15 cellular contexts compared by ENCODE assay signal in genomic region chr11:134499990-134500389, GRCh38.
DNase-seq lines count a peak whose midpoint lies in the region; ATAC-seq and TF ChIP-seq lines count a peak whose summit lies in the region.
"Had no signal": no experiment of that assay in that cellular context is flagged by ENCODE, and none has a peak within 500 bp of the region (broad histone marks: within the 10 kb centered on the region; RNA-seq: fewer than 3 reads in every experiment).

No MANE protein-coding gene starts in this region.

- no peak overlapping the region for H4K8ac ChIP-seq in neuronal stem cell (ENCODE audit: low read depth, low read length)

- no peak for TF ChIP-seq EP300 in stomach (IDR thresholded peaks at IDR 0.05)

- no peak overlapping the region for H2AK5ac ChIP-seq in neuronal stem cell (ENCODE audit: low read depth, low read length)

- no peak overlapping the region for H2BK120ac ChIP-seq in neuronal stem cell (ENCODE audit: low read depth, low read length)

- H3K36me3 Mint-ChIP-seq in CD14-positive monocyte = no peaks in the 10 kb centered on the region
- H3K36me3 Mint-ChIP-seq in chondrocyte (ENCODE audit: low read depth) = peaks cover 3% of the 10 kb centered on the region

- no peak overlapping the region for H3K14ac ChIP-seq in neuronal stem cell (ENCODE audit: low read length)

- H3K27ac Mint-ChIP-seq in CD14-positive monocyte (no peak overlapping the region), chondrocyte (ENCODE audit: unreplicated experiment) (no peak overlapping the region)
- H3K27ac Mint-ChIP-seq: CD4-positive, alpha-beta T cell; GM23338 had no signal

- intact Hi-C loops in CD14-positive monocyte (cut with micrococcal nuclease) = no loop called here
- intact Hi-C loops in stomach (cut with DNase I; ENCODE audit: low total_unique reads) = no loop called here

- in situ Hi-C loops in HAP-1 (cut with MboI; ENCODE audit: low sequenced_read_pairs) = no loop called here

- H3K79me1 ChIP-seq in neuronal stem cell (ENCODE audit: low read depth, low read length) = no peaks in the 10 kb centered on the region

- H3K27ac ChIP-seq in neuronal stem cell (replicated peaks; ENCODE audit: low read length) (no peak overlapping the region), stomach (no peak overlapping the region)
- H3K27ac ChIP-seq: HL-60 had no signal

- no peak overlapping the region for H3K4ac ChIP-seq in neuronal stem cell (ENCODE audit: low read length)

- no peak overlapping the region for H4K91ac ChIP-seq in neuronal stem cell (ENCODE audit: low read depth, low read length, poor library complexity)

- no peak overlapping the region for H2BK15ac ChIP-seq in neuronal stem cell (ENCODE audit: low read length)

- DNase-seq in CD14-positive monocyte (ENCODE audit: low spot score) = peak; percentile 27
- DNase-seq in chondrocyte (ENCODE audit: low spot score) = peak; percentile 46
- no peak for DNase-seq in neuronal stem cell (ENCODE audit: low spot score)
- DNase-seq in stomach = peak; percentile 15
- DNase-seq in HAP-1 (ENCODE audit: low spot score in 2 of 2) = no peak
- no peak for DNase-seq in activated CD8-positive, alpha-beta memory T cell treated with anti-CD3 and anti-CD28 coated beads for 24 hours
- DNase-seq: ACHN; BE2C; C1 segment of cervical spinal cord; CD4-positive, alpha-beta T cell; H7 had no signal

- peaks cover 0 to 3% (median 0%) of the 10 kb centered on the region in 3 experiments for H3K27me3 ChIP-seq in neuronal stem cell (ENCODE audit: control insufficient read depth in 3 of 3, insufficient read depth in 3 of 3, low read depth in 1 of 3, low read length in 3 of 3)
- H3K27me3 ChIP-seq in stomach = peaks cover 0 to 18% (median 0%) of the 10 kb centered on the region in 3 donors
- no peaks in the 10 kb centered on the region for H3K27me3 ChIP-seq in HAP-1 (ENCODE audit: low read depth)
- H3K27me3 ChIP-seq: BE2C had no signal

- H3K4me1 Mint-ChIP-seq in CD14-positive monocyte (no peaks in the 10 kb centered on the region), chondrocyte (ENCODE audit: low read depth) (no peaks in the 10 kb centered on the region)

- no peak overlapping the region for H3K4me2 ChIP-seq in neuronal stem cell (ENCODE audit: insufficient read depth, low read length, poor library complexity, severe bottlenecking)
- H3K4me2 ChIP-seq: GM23338 had no signal

- peaks cover 3 to 8% (median 4%) of the 10 kb centered on the region in 3 donors for H3K27me3 Mint-ChIP-seq in CD14-positive monocyte (ENCODE audit: low read depth in 3 of 3)
- peaks cover 16% of the 10 kb centered on the region for H3K27me3 Mint-ChIP-seq in chondrocyte (ENCODE audit: low read depth)

- no peak overlapping the region for H3K23ac ChIP-seq in neuronal stem cell (ENCODE audit: low read depth, low read length, poor library complexity)

- no peak for TF ChIP-seq CTCF in CD14-positive monocyte (IDR thresholded peaks at IDR 0.05)
- TF ChIP-seq CTCF in chondrocyte (IDR thresholded peaks at IDR 0.05) = no peak
- no peak for TF ChIP-seq CTCF in stomach (IDR thresholded peaks at IDR 0.05)

- no peak overlapping the region for H2AFZ ChIP-seq in neuronal stem cell (ENCODE audit: low read length)
- H2AFZ ChIP-seq: GM23338 had no signal

- H3K9me3 ChIP-seq in neuronal stem cell (replicated peaks in 1 of 2; ENCODE audit: control insufficient read depth in 2 of 2, insufficient read depth in 1 of 2, low read depth in 1 of 2, low read length in 2 of 2) (no peaks in the 10 kb centered on the region), stomach (no peaks in the 10 kb centered on the region), HAP-1 (no peaks in the 10 kb centered on the region)
- H3K9me3 ChIP-seq: BE2C had no signal

- TF ChIP-seq POLR2A in stomach (IDR thresholded peaks at IDR 0.05) = no peak

- no peak for ATAC-seq in HG03457 (IDR thresholded peaks at IDR 0.05; ENCODE audit: unreplicated experiment)
- ATAC-seq: GM23338 had no signal

- peak overlapping the region; percentile 10 for H3K9ac ChIP-seq in neuronal stem cell (ENCODE audit: low read depth, low read length, poor library complexity)

- no CpG with 5 or more reads among the region's 8 CpGs for WGBS in neuronal stem cell (ENCODE audit: extremely low coverage in 2 of 2, insufficient read length in 2 of 2, insufficient replicate concordance in 1 of 2), 2 donors
- WGBS in stomach, 5 donors = 84 to 91% (median 87%) methylated on average over 8 of the region's 8 CpGs

- H3K9me3 Mint-ChIP-seq in CD14-positive monocyte = peaks cover 7 to 18% (median 8%) of the 10 kb centered on the region in 7 donors
- H3K9me3 Mint-ChIP-seq in chondrocyte (ENCODE audit: low read depth) = peaks cover 14% of the 10 kb centered on the region

- no peak overlapping the region for H2BK12ac ChIP-seq in neuronal stem cell (ENCODE audit: low read length)

- no peak overlapping the region for H3K18ac ChIP-seq in neuronal stem cell (ENCODE audit: low read length)

- H3K36me3 ChIP-seq in neuronal stem cell (replicated peaks in 1 of 2; ENCODE audit: control insufficient read depth in 2 of 2, insufficient read depth in 2 of 2, low read length in 2 of 2) (no peaks in the 10 kb centered on the region), stomach (no peaks in the 10 kb centered on the region), HAP-1 (replicated peaks) (no peaks in the 10 kb centered on the region)
- H3K36me3 ChIP-seq: BE2C had no signal

- H3K4me3 Mint-ChIP-seq in CD14-positive monocyte (no peak overlapping the region), chondrocyte (ENCODE audit: unreplicated experiment) (no peak overlapping the region)
- H3K4me3 Mint-ChIP-seq: CD4-positive, alpha-beta T cell; GM23338 had no signal

- H3K4me3 ChIP-seq in neuronal stem cell (ENCODE audit: low read length in 2 of 2) (no peak overlapping the region), stomach (no peak overlapping the region), HAP-1 (no peak overlapping the region)
- H3K4me3 ChIP-seq: GM23338 had no signal

- peaks cover 0 to 23% of the 10 kb centered on the region in 2 donors for H3K4me1 ChIP-seq in neuronal stem cell (ENCODE audit: control insufficient read depth in 2 of 2, insufficient read depth in 1 of 2, low read depth in 1 of 2, low read length in 2 of 2)
- peaks cover 0 to 10% (median 5%) of the 10 kb centered on the region in 4 donors for H3K4me1 ChIP-seq in stomach
- H3K4me1 ChIP-seq in HAP-1 = no peaks in the 10 kb centered on the region
- H3K4me1 ChIP-seq: BE2C, Caco-2 had no signal

- H2BK5ac ChIP-seq in neuronal stem cell (ENCODE audit: low read length) = no peak overlapping the region

Comparison
In these comparisons a context has a peak if more than half of its experiments do, and no peak if none do; other contexts are left out.
1. DNase-seq: peak in CD14-positive monocyte (single experiment), chondrocyte (single experiment) and stomach (single experiment); none in neuronal stem cell (single experiment), HAP-1 (0 of 2) and activated CD8-positive, alpha-beta memory T cell treated with anti-CD3 and anti-CD28 coated beads for 24 hours (single experiment).